11 cellular contexts compared by ENCODE assay signal in the genomic region with DNA sequence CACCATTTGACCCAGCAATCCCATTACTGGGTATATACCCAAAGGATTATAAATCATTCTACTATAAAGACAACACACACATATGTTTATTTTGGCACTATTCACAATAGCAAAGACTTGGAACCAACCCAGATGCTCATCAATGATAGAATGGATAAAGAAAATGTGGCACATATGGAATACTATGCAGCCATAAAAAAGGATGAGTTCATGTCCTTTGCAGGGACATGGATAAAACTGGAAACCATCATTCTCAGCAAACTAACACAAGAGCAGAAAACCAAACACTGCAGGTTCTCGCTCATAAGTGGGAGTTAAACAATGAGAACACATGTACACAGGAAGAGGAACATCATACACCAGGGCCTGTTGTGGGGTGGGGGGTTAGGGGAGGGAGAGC. TPM values are rescaled to one million over a fixed set of nuclear protein-coding genes. Genes with fewer than 3 reads are reported as not detected.
"Had no signal": no experiment of that assay in that cellular context is flagged by ENCODE, and none has a peak within 500 bp of the region (broad histone marks: within the 10 kb centered on the region; RNA-seq: fewer than 3 reads in every experiment).

No MANE protein-coding gene starts in this region.

RNA-seq across cellular contexts. Expression of gene WNT7A, which starts 48.9 kb away (rescaled TPM):
- total RNA-seq: left cardiac atrium, left colon, left lobe of liver, left ventricle myocardium inferior, left ventricle myocardium superior, liver, lung microvascular endothelial cell, mesenteric fat pad, mucosa of descending colon, myocyte had no signal
- polyA plus RNA-seq: immature natural killer cell, liver had no signal
